ENCODE assay signal across 25 cellular contexts in the genomic region with DNA sequence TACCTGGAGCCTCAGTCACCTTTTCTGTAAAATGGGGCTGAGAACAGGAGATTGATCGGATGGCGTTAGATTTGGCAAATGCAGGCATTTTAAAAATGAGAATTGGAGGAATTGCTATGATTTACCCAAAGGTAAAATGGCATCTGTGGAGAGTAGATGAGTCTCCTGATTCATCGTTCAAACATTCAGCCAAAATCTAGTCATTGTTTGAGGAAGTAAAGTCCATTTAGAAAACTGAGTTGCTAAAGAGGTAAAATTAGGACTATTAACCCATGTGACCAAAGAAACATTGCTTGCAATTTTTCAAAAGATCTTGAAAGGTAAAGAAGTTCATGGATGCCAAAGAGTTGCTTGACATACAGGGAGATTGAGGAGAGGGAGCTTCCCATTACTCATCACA.
DNase-seq lines count a peak whose midpoint lies in the region; ATAC-seq, FAIRE-seq and TF ChIP-seq lines count a peak whose summit lies in the region.
"Had no signal": no experiment of that assay in that cellular context is flagged by ENCODE, and none has a peak within 500 bp of the region (broad histone marks: within the 10 kb centered on the region; RNA-seq: fewer than 3 reads in every experiment).

No MANE protein-coding gene starts in this region.

- no peak for TF ChIP-seq EP300 in A549 (IDR thresholded peaks at IDR 0.05)

- H3K4me2 ChIP-seq in A549 = peak overlapping the region; percentile 20
- H3K4me2 ChIP-seq: BLaER1 treated with 17β-estradiol and CSF1 and Interleukin-3, amounts not matched to agents 10 nM and 100 nM had no signal

- ATAC-seq in A549 (peak in 1 of 2 experiments; percentile 42; a peak in 3 of 6 replicates), left lobe of liver (peak; percentile 81), HG03521 (IDR thresholded peaks at IDR 0.05; ENCODE audit: unreplicated experiment) (no peak)
- ATAC-seq: GM12878 had no signal

- H3K9me3 Mint-ChIP-seq in Caco-2 (ENCODE audit: unreplicated experiment) (peaks cover 9% of the 10 kb centered on the region), brain (peaks cover 2 to 25% (median 6%) of the 10 kb centered on the region in 5 experiments)
- H3K9me3 Mint-ChIP-seq: CD4-positive, alpha-beta T cell had no signal

- H3K4me3 Mint-ChIP-seq in Caco-2 (ENCODE audit: unreplicated experiment) (peak overlapping the region; percentile 25), brain (no peak overlapping the region)
- H3K4me3 Mint-ChIP-seq: CD14-positive monocyte; CD4-positive, alpha-beta T cell; CD8-positive, alpha-beta memory T cell had no signal

- TF ChIP-seq RAD21 in A549 (conservative IDR thresholded peaks at IDR 0.05 in 1 of 2, IDR thresholded peaks at IDR 0.05 in 1 of 2) = no peak

- peak overlapping the region in 1 of 2 experiments; percentile 23; a peak in 3 of 6 replicates for H3K27ac ChIP-seq in A549
- H3K27ac ChIP-seq: BLaER1 treated with 17β-estradiol and CSF1 and Interleukin-3, amounts not matched to agents 10 nM and 100 nM; GM23248 had no signal

- H3K4me1 ChIP-seq in A549 (peaks cover 26% of the 10 kb centered on the region), Caco-2 (peaks cover 37% of the 10 kb centered on the region)
- H3K4me1 ChIP-seq: BE2C; BLaER1 treated with 17β-estradiol and CSF1 and Interleukin-3, amounts not matched to agents 10 nM and 100 nM had no signal

- H3K27me3 ChIP-seq in Caco-2 (replicated peaks; ENCODE audit: control insufficient read depth, insufficient read depth, low read length) = no peaks in the 10 kb centered on the region
- H3K27me3 ChIP-seq: BE2C; BLaER1 treated with 17β-estradiol and CSF1 and Interleukin-3, amounts not matched to agents 10 nM and 100 nM had no signal

- H3K9me3 ChIP-seq in A549 (no peaks in the 10 kb centered on the region), Caco-2 (no peaks in the 10 kb centered on the region)
- H3K9me3 ChIP-seq: BE2C had no signal

- DNase-seq in A549 (ENCODE audit: low read depth in 1 of 2, low spot score in 1 of 2) = no peak
- no peak for DNase-seq in Caco-2
- DNase-seq in left lobe of liver (ENCODE audit: low spot score) = no peak
- no peak for DNase-seq in KG1 (lab: John Stamatoyannopoulos, UW)
- DNase-seq in COLO668 (lab: John Stamatoyannopoulos, UW; ENCODE audit: unreplicated experiment) = no peak
- DNase-seq: AML-193; BE2C; CD4-positive, alpha-beta T cell; CD8-positive, alpha-beta memory T cell; COR-L47; DMS 273 treated with DMSO at 0.1 percent for 48 hours; DMS79; EL; GDM1; GM23248; H7; HCEC 1CT had no signal

- FAIRE-seq in A549 (lab: Jason Lieb, UNC) = no peak
- FAIRE-seq: D721Med, GM12878, GM19239, H1 had no signal

- peak overlapping the region; percentile 66 for H3K27ac Mint-ChIP-seq in Caco-2 (ENCODE audit: unreplicated experiment)
- H3K27ac Mint-ChIP-seq in brain = peak overlapping the region in 3 of 5 experiments; percentile 9 to 27 (median 24)
- H3K27ac Mint-ChIP-seq: CD14-positive monocyte; CD4-positive, alpha-beta T cell; CD8-positive, alpha-beta memory T cell had no signal

- intact Hi-C loops in Caco-2 (cut with micrococcal nuclease; ENCODE audit: unreplicated experiment) = loop anchor here (5.0 kb wide), 2 partner anchors 220 to 285 kb away; no protein-coding TSS in a partner anchor

- H3K4me1 Mint-ChIP-seq in Caco-2 (ENCODE audit: low read depth, unreplicated experiment) (peaks cover 43% of the 10 kb centered on the region), brain (peaks cover 28% of the 10 kb centered on the region)
- H3K4me1 Mint-ChIP-seq: CD14-positive monocyte; CD8-positive, alpha-beta memory T cell had no signal

- H3K27me3 Mint-ChIP-seq in Caco-2 (ENCODE audit: insufficient read depth, unreplicated experiment) (no peaks in the 10 kb centered on the region), brain (no peaks in the 10 kb centered on the region)
- H3K27me3 Mint-ChIP-seq: CD4-positive, alpha-beta T cell; CD8-positive, alpha-beta memory T cell had no signal

- WGBS in A549 (ENCODE audit: missing lambda C conversion rate) = 74% methylated on average over 3 of the region's 3 CpGs

- CTCF ChIA-PET in A549 (lab: Yijun Ruan, JAX) = interaction anchor here (0.7 kb wide), 1 partner anchor 11 kb away, joined by 4 read pairs; no protein-coding TSS in a partner anchor
- CTCF ChIA-PET in Caco-2 (lab: Charles Lee) = interaction anchor here (0.5 kb wide), 1 partner anchor 51 kb away, joined by 3 read pairs; no protein-coding TSS in a partner anchor

- H3K36me3 Mint-ChIP-seq in Caco-2 (ENCODE audit: insufficient read depth, unreplicated experiment) (peaks cover 68% of the 10 kb centered on the region), brain (peaks cover 98% of the 10 kb centered on the region)
- H3K36me3 Mint-ChIP-seq: CD14-positive monocyte; CD8-positive, alpha-beta memory T cell had no signal

- H3K4me3 ChIP-seq in A549 (no peak overlapping the region), Caco-2 (ENCODE audit: low read depth, low read length) (no peak overlapping the region)
- H3K4me3 ChIP-seq: BLaER1 treated with 17β-estradiol and CSF1 and Interleukin-3, amounts not matched to agents 10 nM and 100 nM; GM12878; GM23248 had no signal

- TF ChIP-seq CTCF in A549 (IDR thresholded peaks at IDR 0.05) = no peak
- no peak for TF ChIP-seq CTCF in Caco-2 (IDR thresholded peaks at IDR 0.05; ENCODE audit: insufficient read depth in 1 of 2, low read depth in 1 of 2, low read length in 1 of 2, severe bottlenecking in 1 of 2, unreplicated experiment in 1 of 2)
- TF ChIP-seq CTCF in brain (conservative IDR thresholded peaks at IDR 0.05) = no peak

- BruUV-seq in Caco-2 (replicated peaks; lab: Mats Ljungman, UMichigan) = no TSS peak

- TF ChIP-seq POLR2A in A549 (IDR thresholded peaks at IDR 0.05; ENCODE audit: low read length) = no peak

- POLR2A ChIA-PET in A549 (lab: Yijun Ruan, JAX) = no interaction called here
- POLR2A ChIA-PET in Caco-2 (lab: Charles Lee) = interaction anchor here (1.0 kb wide), 1 partner anchor 11 kb away, joined by 4 read pairs; no protein-coding TSS in a partner anchor

- H3K36me3 ChIP-seq in Caco-2 (ENCODE audit: control insufficient read depth, insufficient read depth, low read length) = peaks cover 4% of the 10 kb centered on the region

TF ChIP-seq in A549, 52 proteins besides CTCF, POLR2A, EP300 and RAD21:
- TF ChIP-seq, protein P1, sequence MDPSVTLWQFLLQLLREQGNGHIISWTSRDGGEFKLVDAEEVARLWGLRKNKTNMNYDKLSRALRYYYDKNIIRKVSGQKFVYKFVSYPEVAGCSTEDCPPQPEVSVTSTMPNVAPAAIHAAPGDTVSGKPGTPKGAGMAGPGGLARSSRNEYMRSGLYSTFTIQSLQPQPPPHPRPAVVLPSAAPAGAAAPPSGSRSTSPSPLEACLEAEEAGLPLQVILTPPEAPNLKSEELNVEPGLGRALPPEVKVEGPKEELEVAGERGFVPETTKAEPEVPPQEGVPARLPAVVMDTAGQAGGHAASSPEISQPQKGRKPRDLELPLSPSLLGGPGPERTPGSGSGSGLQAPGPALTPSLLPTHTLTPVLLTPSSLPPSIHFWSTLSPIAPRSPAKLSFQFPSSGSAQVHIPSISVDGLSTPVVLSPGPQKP (IDR thresholded peaks at IDR 0.05; ENCODE audit: low read depth, low read length) = no peak
- TF ChIP-seq RCOR1 (IDR thresholded peaks at IDR 0.05; ENCODE audit: low read depth, low read length) (no peak), CEBPB (IDR thresholded peaks at IDR 0.05) (no peak), HOXB5 (CRISPR knock-in tag; IDR thresholded peaks at IDR 0.05) (no peak), SMC3 (IDR thresholded peaks at IDR 0.05) (no peak), HDAC2 (IDR thresholded peaks at IDR 0.05) (no peak), FOXS1 (CRISPR knock-in tag; IDR thresholded peaks at IDR 0.05) (no peak), ESRRA (IDR thresholded peaks at IDR 0.05; ENCODE audit: borderline replicate concordance, low read length) (no peak), ZC3H11A (IDR thresholded peaks at IDR 0.05) (no peak), EHMT2 (IDR thresholded peaks at IDR 0.05; ENCODE audit: low read depth) (no peak), FOSL2 (IDR thresholded peaks at IDR 0.05) (peak; percentile 16; the same call in 1 of the 2 replicates), FOSL2 (CRISPR knock-in tag; IDR thresholded peaks at IDR 0.05) (no peak), CBX8 (IDR thresholded peaks at IDR 0.05) (no peak), JUNB (IDR thresholded peaks at IDR 0.05) (peak; percentile 28; the same call in 1 of the 2 replicates), ZFP36 (IDR thresholded peaks at IDR 0.05; ENCODE audit: borderline replicate concordance, partially characterized antibody) (no peak), EHF (CRISPR knock-in tag; IDR thresholded peaks at IDR 0.05) (no peak), FOSB (CRISPR knock-in tag; IDR thresholded peaks at IDR 0.05) (no peak)
- TF ChIP-seq, protein P2, sequence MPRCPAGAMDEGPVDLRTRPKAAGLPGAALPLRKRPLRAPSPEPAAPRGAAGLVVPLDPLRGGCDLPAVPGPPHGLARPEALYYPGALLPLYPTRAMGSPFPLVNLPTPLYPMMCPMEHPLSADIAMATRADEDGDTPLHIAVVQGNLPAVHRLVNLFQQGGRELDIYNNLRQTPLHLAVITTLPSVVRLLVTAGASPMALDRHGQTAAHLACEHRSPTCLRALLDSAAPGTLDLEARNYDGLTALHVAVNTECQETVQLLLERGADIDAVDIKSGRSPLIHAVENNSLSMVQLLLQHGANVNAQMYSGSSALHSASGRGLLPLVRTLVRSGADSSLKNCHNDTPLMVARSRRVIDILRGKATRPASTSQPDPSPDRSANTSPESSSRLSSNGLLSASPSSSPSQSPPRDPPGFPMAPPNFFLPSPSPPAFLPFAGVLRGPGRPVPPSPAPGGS (IDR thresholded peaks at IDR 0.05) = no peak
